ENCODE assay signal across 8 cellular contexts in genomic region chr11:12137938-12138731, GRCh38. TPM values are rescaled to one million over a fixed set of nuclear protein-coding genes. Genes with fewer than 3 reads are reported as not detected.
DNase-seq lines count a peak whose midpoint lies in the region; ATAC-seq and TF ChIP-seq lines count a peak whose summit lies in the region.

No MANE protein-coding gene starts in this region.

- intact Hi-C loops in CD8-positive, alpha-beta T cell (cut with DNase I, micrococcal nuclease): no loop called here

- no peak for ATAC-seq in CD8-positive, alpha-beta T cell

- H3K4me1 Mint-ChIP-seq in CD8-positive, alpha-beta T cell (ENCODE audit: low read depth): peaks cover 40% of the 10 kb centered on the region

- no peaks in the 10 kb centered on the region for H3K9me3 Mint-ChIP-seq in CD8-positive, alpha-beta T cell

- no peaks in the 10 kb centered on the region for H3K36me3 ChIP-seq in CD8-positive, alpha-beta T cell (ENCODE audit: insufficient read depth, low read length)

- no peak overlapping the region for H3K4me3 ChIP-seq in epithelial cell of esophagus (ENCODE audit: low read length)
- no peak overlapping the region for H3K4me3 ChIP-seq in CD8-positive, alpha-beta T cell (ENCODE audit: low read depth, low read length)

- CTCF ChIA-PET in CD8-positive, alpha-beta T cell (lab: Charles Lee): interaction anchor here (0.6 to 5.5 kb wide), 3 partner anchors 20 to 99 kb away, joined by 3 to 22 read pairs (median 4); no protein-coding TSS in a partner anchor

- H3K4me3 Mint-ChIP-seq in CD8-positive, alpha-beta T cell: no peak overlapping the region

- peak; percentile 80 for DNase-seq in AG08396 (ENCODE audit: low spot score)
- peak; percentile 99 for DNase-seq in M059J (ENCODE audit: low read depth)
- peak; percentile 87 for DNase-seq in epithelial cell of esophagus (ENCODE audit: low read depth)
- peak; percentile 65 for DNase-seq in occipital lobe (lab: John Stamatoyannopoulos, UW)
- no peak for DNase-seq in NCI-H2029 (lab: John Stamatoyannopoulos, UW)
- DNase-seq in germinal center (ENCODE audit: low spot score): no peak
- DNase-seq in dedifferentiated amniotic fluid mesenchymal stem cell (ENCODE audit: extremely low spot score): no peak
- no peak for DNase-seq in CD8-positive, alpha-beta T cell

- H3K4me1 ChIP-seq in CD8-positive, alpha-beta T cell (ENCODE audit: insufficient read depth, low read length): peaks cover 27% of the 10 kb centered on the region

- H3K27ac Mint-ChIP-seq in CD8-positive, alpha-beta T cell: no peak overlapping the region

- POLR2A ChIA-PET in CD8-positive, alpha-beta T cell (lab: Charles Lee): no interaction called here

- H3K27me3 Mint-ChIP-seq in CD8-positive, alpha-beta T cell (ENCODE audit: low read depth): no peaks in the 10 kb centered on the region

- no peak overlapping the region for H3K27ac ChIP-seq in CD8-positive, alpha-beta T cell (ENCODE audit: low read depth, low read length)

- no peak for TF ChIP-seq CTCF in epithelial cell of esophagus (IDR thresholded peaks at IDR 0.05; ENCODE audit: insufficient read depth, low read depth, low read length, missing control alignments)
- TF ChIP-seq CTCF in CD8-positive, alpha-beta T cell (IDR thresholded peaks at IDR 0.05): no peak

- H3K9me3 ChIP-seq in CD8-positive, alpha-beta T cell (ENCODE audit: low read length): no peaks in the 10 kb centered on the region

- H3K27me3 ChIP-seq in CD8-positive, alpha-beta T cell (ENCODE audit: insufficient read depth, low read length): no peaks in the 10 kb centered on the region

- H3K36me3 Mint-ChIP-seq in CD8-positive, alpha-beta T cell: no peaks in the 10 kb centered on the region

RNA-seq across cellular contexts. Expression of gene MICAL2, which starts 27.7 kb away (rescaled TPM):
- 120 and 173 TPM in 2 replicates for total RNA-seq in M059J (2014; rRNA removed; shearing (Covaris generic))
- total RNA-seq in occipital lobe: 28.2 TPM
- total RNA-seq in CD8-positive, alpha-beta T cell: 10 to 100 TPM; 15.8 TPM

Comparison
In these comparisons a context has a peak if more than half of its experiments do, and no peak if none do; other contexts are left out.
1. DNase-seq: peak in AG08396 (single experiment), M059J (single experiment), epithelial cell of esophagus (single experiment) and occipital lobe (single experiment); none in NCI-H2029 (single experiment), germinal center (single experiment), dedifferentiated amniotic fluid mesenchymal stem cell (single experiment) and CD8-positive, alpha-beta T cell (0 of 7).